1 cellular context compared by ENCODE assay signal in the genomic region with DNA sequence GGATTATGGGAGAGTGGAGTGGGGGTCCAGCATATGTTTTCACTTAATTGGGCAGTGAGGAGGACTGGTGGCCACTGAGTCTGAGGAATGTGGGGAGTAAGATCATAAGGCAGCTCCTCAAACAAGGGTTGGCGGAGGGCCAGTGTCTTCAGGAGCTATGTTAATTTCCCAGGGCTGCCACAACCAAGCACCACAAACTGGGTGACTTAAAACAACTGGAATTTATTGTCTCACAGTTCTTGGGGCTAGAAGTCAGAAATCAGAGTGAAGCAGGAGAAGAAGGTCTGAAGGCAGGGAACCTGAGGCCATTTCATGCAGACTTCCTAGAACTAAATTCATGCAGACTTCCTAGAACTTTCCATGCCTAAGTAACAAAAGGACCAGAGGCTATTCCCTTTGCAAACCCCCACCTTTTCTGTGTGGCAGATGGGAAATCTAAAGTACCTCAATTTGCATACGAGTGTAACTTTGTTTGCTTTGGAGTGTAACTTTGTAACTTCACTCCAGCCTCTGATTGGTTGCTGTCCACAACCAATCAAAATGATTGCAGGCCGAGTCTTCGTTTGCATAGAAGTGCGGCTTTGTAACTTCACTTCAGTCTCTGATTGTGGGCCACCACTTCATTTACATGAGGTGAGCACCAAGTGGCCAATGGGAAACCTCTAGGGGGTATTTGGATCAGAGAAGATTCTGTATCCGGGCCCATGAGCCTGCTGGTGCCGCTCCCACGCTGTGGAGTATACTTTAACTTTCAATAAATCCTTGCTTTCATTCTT.
TF ChIP-seq lines count a peak whose summit lies in the region.

No MANE protein-coding gene starts in this region.

TF ChIP-seq in A549, 52 proteins besides CTCF, POLR2A, EP300 and RAD21 (continued from another document):
- TF ChIP-seq, protein P1, sequence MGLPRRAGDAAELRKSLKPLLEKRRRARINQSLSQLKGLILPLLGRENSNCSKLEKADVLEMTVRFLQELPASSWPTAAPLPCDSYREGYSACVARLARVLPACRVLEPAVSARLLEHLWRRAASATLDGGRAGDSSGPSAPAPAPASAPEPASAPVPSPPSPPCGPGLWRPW (IDR thresholded peaks at IDR 0.05) = no peak
